Comparison of ENCODE assay signal across 1 cellular context in genomic region chr6:6918216-6918983, GRCh38.
A peak's percentile ranks its signal among the peaks of the same experiment; 100 is the strongest.
TF ChIP-seq lines count a peak whose summit lies in the region.

No MANE protein-coding gene starts in this region.

TF ChIP-seq in GM12878, 131 proteins besides CTCF, POLR2A, EP300 and RAD21 (continued from another document and continues in another):
- peak; percentile 99 for TF ChIP-seq TCF3 (IDR thresholded peaks at IDR 0.05; ENCODE audit: borderline replicate concordance, insufficient read depth, low read depth, low read length)
- no peak for TF ChIP-seq RCOR1 (conservative IDR thresholded peaks at IDR 0.05; ENCODE audit: low read depth, low read length)
- TF ChIP-seq RFX5 (IDR thresholded peaks at IDR 0.05; ENCODE audit: low read depth, low read length), result 0 out of 2 replicates have a peak, but pooled peaks have one; percentile 14
- TF ChIP-seq STAT3 (IDR thresholded peaks at IDR 0.05; ENCODE audit: low read depth, low read length), result 0 out of 2 replicates have a peak, but pooled peaks have one; percentile 17
- TF ChIP-seq STAT1 (conservative IDR thresholded peaks at IDR 0.05), result no peak
- TF ChIP-seq BACH1 (IDR thresholded peaks at IDR 0.05; ENCODE audit: borderline replicate concordance), result peak; percentile 97
- TF ChIP-seq TCF7 (IDR thresholded peaks at IDR 0.05; ENCODE audit: borderline replicate concordance), result peak; percentile 100
- no peak for TF ChIP-seq CBX3 (IDR thresholded peaks at IDR 0.05; ENCODE audit: borderline replicate concordance, low read depth)
- no peak for TF ChIP-seq CHD1 (IDR thresholded peaks at IDR 0.05; ENCODE audit: low read depth, low read length)
- TF ChIP-seq ZBTB40 (IDR thresholded peaks at IDR 0.05; ENCODE audit: borderline replicate concordance), result peak; percentile 91
- TF ChIP-seq MTA2 (IDR thresholded peaks at IDR 0.05; ENCODE audit: low read depth), result peak; percentile 99
- peak; percentile 100 for TF ChIP-seq FOXM1 (IDR thresholded peaks at IDR 0.05; ENCODE audit: low read depth, low read length)
- TF ChIP-seq TBL1XR1 (IDR thresholded peaks at IDR 0.05; ENCODE audit: low read depth, low read length), result peak; percentile 95; the same call in 1 of the 2 replicates
- peak; percentile 70; the same call in 1 of the 2 replicates for TF ChIP-seq NKRF (conservative IDR thresholded peaks at IDR 0.05)
- peak; percentile 95 for TF ChIP-seq MYB (IDR thresholded peaks at IDR 0.05; ENCODE audit: borderline replicate concordance, low read depth, low read length)
- TF ChIP-seq PML (IDR thresholded peaks at IDR 0.05; ENCODE audit: low read length), result peak; percentile 84; the same call in 1 of the 2 replicates
- TF ChIP-seq NR2F1 (conservative IDR thresholded peaks at IDR 0.05), result peak; percentile 90
- TF ChIP-seq SMARCA5 (IDR thresholded peaks at IDR 0.05), result peak; percentile 85
- TF ChIP-seq ZNF622 (IDR thresholded peaks at IDR 0.05), result no peak
- peak in 1 of 2 experiments; percentile 99; a peak in 2 of 4 replicates for TF ChIP-seq CEBPB (IDR thresholded peaks at IDR 0.05; ENCODE audit: borderline replicate concordance in 1 of 2, low read depth in 2 of 2, low read length in 2 of 2)
- TF ChIP-seq, protein P1, sequence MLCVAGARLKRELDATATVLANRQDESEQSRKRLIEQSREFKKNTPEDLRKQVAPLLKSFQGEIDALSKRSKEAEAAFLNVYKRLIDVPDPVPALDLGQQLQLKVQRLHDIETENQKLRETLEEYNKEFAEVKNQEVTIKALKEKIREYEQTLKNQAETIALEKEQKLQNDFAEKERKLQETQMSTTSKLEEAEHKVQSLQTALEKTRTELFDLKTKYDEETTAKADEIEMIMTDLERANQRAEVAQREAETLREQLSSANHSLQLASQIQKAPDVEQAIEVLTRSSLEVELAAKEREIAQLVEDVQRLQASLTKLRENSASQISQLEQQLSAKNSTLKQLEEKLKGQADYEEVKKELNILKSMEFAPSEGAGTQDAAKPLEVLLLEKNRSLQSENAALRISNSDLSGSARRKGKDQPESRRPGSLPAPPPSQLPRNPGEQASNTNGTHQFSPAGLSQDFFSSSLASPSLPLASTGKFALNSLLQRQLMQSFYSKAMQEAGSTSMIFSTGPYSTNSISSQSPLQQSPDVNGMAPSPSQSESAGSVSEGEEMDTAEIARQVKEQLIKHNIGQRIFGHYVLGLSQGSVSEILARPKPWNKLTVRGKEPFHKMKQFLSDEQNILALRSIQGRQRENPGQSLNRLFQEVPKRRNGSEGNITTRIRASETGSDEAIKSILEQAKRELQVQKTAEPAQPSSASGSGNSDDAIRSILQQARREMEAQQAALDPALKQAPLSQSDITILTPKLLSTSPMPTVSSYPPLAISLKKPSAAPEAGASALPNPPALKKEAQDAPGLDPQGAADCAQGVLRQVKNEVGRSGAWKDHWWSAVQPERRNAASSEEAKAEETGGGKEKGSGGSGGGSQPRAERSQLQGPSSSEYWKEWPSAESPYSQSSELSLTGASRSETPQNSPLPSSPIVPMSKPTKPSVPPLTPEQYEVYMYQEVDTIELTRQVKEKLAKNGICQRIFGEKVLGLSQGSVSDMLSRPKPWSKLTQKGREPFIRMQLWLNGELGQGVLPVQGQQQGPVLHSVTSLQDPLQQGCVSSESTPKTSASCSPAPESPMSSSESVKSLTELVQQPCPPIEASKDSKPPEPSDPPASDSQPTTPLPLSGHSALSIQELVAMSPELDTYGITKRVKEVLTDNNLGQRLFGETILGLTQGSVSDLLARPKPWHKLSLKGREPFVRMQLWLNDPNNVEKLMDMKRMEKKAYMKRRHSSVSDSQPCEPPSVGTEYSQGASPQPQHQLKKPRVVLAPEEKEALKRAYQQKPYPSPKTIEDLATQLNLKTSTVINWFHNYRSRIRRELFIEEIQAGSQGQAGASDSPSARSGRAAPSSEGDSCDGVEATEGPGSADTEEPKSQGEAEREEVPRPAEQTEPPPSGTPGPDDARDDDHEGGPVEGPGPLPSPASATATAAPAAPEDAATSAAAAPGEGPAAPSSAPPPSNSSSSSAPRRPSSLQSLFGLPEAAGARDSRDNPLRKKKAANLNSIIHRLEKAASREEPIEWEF (IDR thresholded peaks at IDR 0.05; ENCODE audit: insufficient replicate concordance, low read depth, low read length), result peak; percentile 94
- peak; percentile 83; the same call in 1 of the 2 replicates for TF ChIP-seq YY1 (IDR thresholded peaks at IDR 0.05; ENCODE audit: low read depth, low read length)
- TF ChIP-seq ATF3 (IDR thresholded peaks at IDR 0.05; ENCODE audit: borderline replicate concordance, extremely low read depth, low read depth, low read length), result no peak
- TF ChIP-seq SMAD1 (IDR thresholded peaks at IDR 0.05; ENCODE audit: low read depth, partially characterized antibody), result peak; percentile 90
- TF ChIP-seq HDAC6 (IDR thresholded peaks at IDR 0.05; ENCODE audit: unreplicated experiment), result no peak
- TF ChIP-seq NBN (IDR thresholded peaks at IDR 0.05), result peak; percentile 99
- TF ChIP-seq GABPA (IDR thresholded peaks at IDR 0.05; ENCODE audit: low read depth), result peak; percentile 77
- peak; percentile 99 for TF ChIP-seq RUNX3 (IDR thresholded peaks at IDR 0.05; ENCODE audit: low read length)
- TF ChIP-seq NRF1 (conservative IDR thresholded peaks at IDR 0.05; ENCODE audit: low read depth, low read length), result 0 out of 2 replicates have a peak, but pooled peaks have one; percentile 10
- TF ChIP-seq SMAD5 (IDR thresholded peaks at IDR 0.05; ENCODE audit: low read depth), result no peak
- TF ChIP-seq, protein P2, sequence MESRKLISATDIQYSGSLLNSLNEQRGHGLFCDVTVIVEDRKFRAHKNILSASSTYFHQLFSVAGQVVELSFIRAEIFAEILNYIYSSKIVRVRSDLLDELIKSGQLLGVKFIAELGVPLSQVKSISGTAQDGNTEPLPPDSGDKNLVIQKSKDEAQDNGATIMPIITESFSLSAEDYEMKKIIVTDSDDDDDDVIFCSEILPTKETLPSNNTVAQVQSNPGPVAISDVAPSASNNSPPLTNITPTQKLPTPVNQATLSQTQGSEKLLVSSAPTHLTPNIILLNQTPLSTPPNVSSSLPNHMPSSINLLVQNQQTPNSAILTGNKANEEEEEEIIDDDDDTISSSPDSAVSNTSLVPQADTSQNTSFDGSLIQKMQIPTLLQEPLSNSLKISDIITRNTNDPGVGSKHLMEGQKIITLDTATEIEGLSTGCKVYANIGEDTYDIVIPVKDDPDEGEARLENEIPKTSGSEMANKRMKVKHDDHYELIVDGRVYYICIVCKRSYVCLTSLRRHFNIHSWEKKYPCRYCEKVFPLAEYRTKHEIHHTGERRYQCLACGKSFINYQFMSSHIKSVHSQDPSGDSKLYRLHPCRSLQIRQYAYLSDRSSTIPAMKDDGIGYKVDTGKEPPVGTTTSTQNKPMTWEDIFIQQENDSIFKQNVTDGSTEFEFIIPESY (IDR thresholded peaks at IDR 0.05), result peak; percentile 97
- TF ChIP-seq NR2C2 (IDR thresholded peaks at IDR 0.05; ENCODE audit: borderline replicate concordance, control insufficient read depth, insufficient read length, low read depth), result no peak
- TF ChIP-seq EGR1 (IDR thresholded peaks at IDR 0.05; ENCODE audit: borderline replicate concordance in 1 of 2, low read depth in 2 of 2, low read length in 2 of 2), result peak in 1 of 2 experiments; percentile 93; a peak in 2 of 3 replicates
- no peak for TF ChIP-seq SUZ12 (IDR thresholded peaks at IDR 0.05; ENCODE audit: unreplicated experiment)
- no peak for TF ChIP-seq ZZZ3 (IDR thresholded peaks at IDR 0.05; ENCODE audit: control insufficient read depth, insufficient read length, low read depth)
- no peak for TF ChIP-seq SIN3A (IDR thresholded peaks at IDR 0.05; ENCODE audit: low read depth, low read length)
- TF ChIP-seq CBFB (IDR thresholded peaks at IDR 0.05; ENCODE audit: low read depth), result peak; percentile 95
- no peak for TF ChIP-seq ASH2L (IDR thresholded peaks at IDR 0.05; ENCODE audit: borderline replicate concordance, low read depth)
- peak; percentile 93; the same call in 2 of the 3 replicates for TF ChIP-seq POU2F2 (IDR thresholded peaks at IDR 0.05; ENCODE audit: borderline replicate concordance, low read depth, low read length)
- peak; percentile 100 for TF ChIP-seq RELB (IDR thresholded peaks at IDR 0.05; ENCODE audit: low read depth)
- TF ChIP-seq LARP7 (IDR thresholded peaks at IDR 0.05), result no peak; the same call in 1 of the 2 replicates
- TF ChIP-seq PAX8 (IDR thresholded peaks at IDR 0.05), result no peak
- TF ChIP-seq, protein P3, sequence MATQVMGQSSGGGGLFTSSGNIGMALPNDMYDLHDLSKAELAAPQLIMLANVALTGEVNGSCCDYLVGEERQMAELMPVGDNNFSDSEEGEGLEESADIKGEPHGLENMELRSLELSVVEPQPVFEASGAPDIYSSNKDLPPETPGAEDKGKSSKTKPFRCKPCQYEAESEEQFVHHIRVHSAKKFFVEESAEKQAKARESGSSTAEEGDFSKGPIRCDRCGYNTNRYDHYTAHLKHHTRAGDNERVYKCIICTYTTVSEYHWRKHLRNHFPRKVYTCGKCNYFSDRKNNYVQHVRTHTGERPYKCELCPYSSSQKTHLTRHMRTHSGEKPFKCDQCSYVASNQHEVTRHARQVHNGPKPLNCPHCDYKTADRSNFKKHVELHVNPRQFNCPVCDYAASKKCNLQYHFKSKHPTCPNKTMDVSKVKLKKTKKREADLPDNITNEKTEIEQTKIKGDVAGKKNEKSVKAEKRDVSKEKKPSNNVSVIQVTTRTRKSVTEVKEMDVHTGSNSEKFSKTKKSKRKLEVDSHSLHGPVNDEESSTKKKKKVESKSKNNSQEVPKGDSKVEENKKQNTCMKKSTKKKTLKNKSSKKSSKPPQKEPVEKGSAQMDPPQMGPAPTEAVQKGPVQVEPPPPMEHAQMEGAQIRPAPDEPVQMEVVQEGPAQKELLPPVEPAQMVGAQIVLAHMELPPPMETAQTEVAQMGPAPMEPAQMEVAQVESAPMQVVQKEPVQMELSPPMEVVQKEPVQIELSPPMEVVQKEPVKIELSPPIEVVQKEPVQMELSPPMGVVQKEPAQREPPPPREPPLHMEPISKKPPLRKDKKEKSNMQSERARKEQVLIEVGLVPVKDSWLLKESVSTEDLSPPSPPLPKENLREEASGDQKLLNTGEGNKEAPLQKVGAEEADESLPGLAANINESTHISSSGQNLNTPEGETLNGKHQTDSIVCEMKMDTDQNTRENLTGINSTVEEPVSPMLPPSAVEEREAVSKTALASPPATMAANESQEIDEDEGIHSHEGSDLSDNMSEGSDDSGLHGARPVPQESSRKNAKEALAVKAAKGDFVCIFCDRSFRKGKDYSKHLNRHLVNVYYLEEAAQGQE (IDR thresholded peaks at IDR 0.05; ENCODE audit: low read depth, low read length), result no peak
- TF ChIP-seq ETV6 (conservative IDR thresholded peaks at IDR 0.05 in 1 of 2, IDR thresholded peaks at IDR 0.05 in 1 of 2; ENCODE audit: borderline replicate concordance in 1 of 2, low read depth in 1 of 2), result peak in 1 of 2 experiments; percentile 87; a peak in 2 of 4 replicates
- TF ChIP-seq BMI1 (IDR thresholded peaks at IDR 0.05; ENCODE audit: borderline replicate concordance), result peak; percentile 93
- peak; percentile 90 for TF ChIP-seq KLF5 (IDR thresholded peaks at IDR 0.05; ENCODE audit: partially characterized antibody)
